In genomic region chr14:22977684-22978486, GRCh38 we compare ENCODE assay signal across 1 cellular context.
A peak's percentile ranks its signal among the peaks of the same experiment; 100 is the strongest.
TF ChIP-seq lines count a peak whose summit lies in the region.

No MANE protein-coding gene starts in this region.

TF ChIP-seq in HepG2, 621 proteins besides CTCF, POLR2A, EP300 and RAD21 (continued from another document and continues in another):
- peak; percentile 45; the same call in 1 of the 2 replicates for TF ChIP-seq ZIK1 (CRISPR knock-in tag; IDR thresholded peaks at IDR 0.05; ENCODE audit: borderline replicate concordance, low read depth)
- TF ChIP-seq SSRP1 (CRISPR knock-in tag; IDR thresholded peaks at IDR 0.05) = peak; percentile 33; the same call in 1 of the 2 replicates
- TF ChIP-seq ZNF782 (CRISPR knock-in tag; IDR thresholded peaks at IDR 0.05; ENCODE audit: borderline replicate concordance) = peak; percentile 71
- no peak for TF ChIP-seq ZNF646 (CRISPR knock-in tag; IDR thresholded peaks at IDR 0.05)
- peak; percentile 65; the same call in 1 of the 2 replicates for TF ChIP-seq ZNF343 (CRISPR knock-in tag; IDR thresholded peaks at IDR 0.05)
- TF ChIP-seq KAT8 (CRISPR knock-in tag; IDR thresholded peaks at IDR 0.05) = peak; percentile 71
- no peak for TF ChIP-seq PRDM4 (CRISPR knock-in tag; IDR thresholded peaks at IDR 0.05; ENCODE audit: borderline replicate concordance)
- TF ChIP-seq CEBPZ (IDR thresholded peaks at IDR 0.05; ENCODE audit: low read length) = no peak
- TF ChIP-seq BHLHE40 (IDR thresholded peaks at IDR 0.05; ENCODE audit: low read length) = peak; percentile 57
- peak; percentile 60; the same call in 1 of the 2 replicates for TF ChIP-seq MIER2 (CRISPR knock-in tag; IDR thresholded peaks at IDR 0.05)
- TF ChIP-seq RFX1 (IDR thresholded peaks at IDR 0.05) = peak; percentile 47; the same call in 1 of the 2 replicates
- peak; percentile 74; the same call in 1 of the 2 replicates for TF ChIP-seq RCOR2 (CRISPR knock-in tag; IDR thresholded peaks at IDR 0.05)
- TF ChIP-seq GLMP (CRISPR knock-in tag; IDR thresholded peaks at IDR 0.05; ENCODE audit: borderline replicate concordance) = no peak
- peak; percentile 89 for TF ChIP-seq ZZZ3 (CRISPR knock-in tag; IDR thresholded peaks at IDR 0.05; ENCODE audit: borderline replicate concordance)
- TF ChIP-seq ZNF264 (CRISPR knock-in tag; IDR thresholded peaks at IDR 0.05) = no peak
- peak; percentile 65; the same call in 1 of the 2 replicates for TF ChIP-seq ZNF652 (CRISPR knock-in tag; IDR thresholded peaks at IDR 0.05; ENCODE audit: borderline replicate concordance, low read depth)
- TF ChIP-seq SP1 (IDR thresholded peaks at IDR 0.05) = no peak
- peak; percentile 79 for TF ChIP-seq SP1 (CRISPR knock-in tag; IDR thresholded peaks at IDR 0.05)
- TF ChIP-seq KDM3A (CRISPR knock-in tag; IDR thresholded peaks at IDR 0.05; ENCODE audit: low read depth) = peak; percentile 25; the same call in 1 of the 2 replicates
- TF ChIP-seq ZNF614 (CRISPR knock-in tag; IDR thresholded peaks at IDR 0.05; ENCODE audit: borderline replicate concordance) = peak; percentile 50; the same call in 1 of the 2 replicates
- TF ChIP-seq ZBTB7B (CRISPR knock-in tag; IDR thresholded peaks at IDR 0.05) = peak; percentile 100
- peak; percentile 55; the same call in 1 of the 2 replicates for TF ChIP-seq KAT7 (CRISPR knock-in tag; IDR thresholded peaks at IDR 0.05; ENCODE audit: borderline replicate concordance)
- TF ChIP-seq FOXO1 (CRISPR knock-in tag; IDR thresholded peaks at IDR 0.05) = peak; percentile 91
- peak; percentile 56; the same call in 1 of the 2 replicates for TF ChIP-seq ZNF580 (CRISPR knock-in tag; IDR thresholded peaks at IDR 0.05; ENCODE audit: borderline replicate concordance, low read depth)
- peak; percentile 99 for TF ChIP-seq HDAC2 (CRISPR knock-in tag; IDR thresholded peaks at IDR 0.05)
- peak; percentile 79; the same call in 1 of the 2 replicates for TF ChIP-seq ZNF124 (CRISPR knock-in tag; IDR thresholded peaks at IDR 0.05)
- no peak for TF ChIP-seq BORCS8-MEF2B (CRISPR knock-in tag; IDR thresholded peaks at IDR 0.05)
- TF ChIP-seq GTF3A (CRISPR knock-in tag; conservative IDR thresholded peaks at IDR 0.05) = 0 out of 2 replicates have a peak, but pooled peaks have one; percentile 66
- TF ChIP-seq KLF11 (CRISPR knock-in tag; IDR thresholded peaks at IDR 0.05) = 0 out of 2 replicates have a peak, but pooled peaks have one; percentile 17
- peak; percentile 93 for TF ChIP-seq IKZF5 (CRISPR knock-in tag; IDR thresholded peaks at IDR 0.05)
- peak; percentile 73 for TF ChIP-seq IRF9 (CRISPR knock-in tag; IDR thresholded peaks at IDR 0.05; ENCODE audit: borderline replicate concordance)
- no peak for TF ChIP-seq PAWR (CRISPR knock-in tag; IDR thresholded peaks at IDR 0.05; ENCODE audit: borderline replicate concordance)
- peak; percentile 94 for TF ChIP-seq ZNF556 (CRISPR knock-in tag; IDR thresholded peaks at IDR 0.05; ENCODE audit: borderline replicate concordance)
- peak; percentile 34; the same call in 1 of the 2 replicates for TF ChIP-seq NFYB (CRISPR knock-in tag; IDR thresholded peaks at IDR 0.05)
- no peak for TF ChIP-seq CBX2 (IDR thresholded peaks at IDR 0.05; ENCODE audit: low read depth, low read length)
- no peak for TF ChIP-seq CBX2 (CRISPR knock-in tag; IDR thresholded peaks at IDR 0.05; ENCODE audit: low read depth)
- TF ChIP-seq ZNF383 (CRISPR knock-in tag; IDR thresholded peaks at IDR 0.05; ENCODE audit: borderline replicate concordance) = peak; percentile 93
- TF ChIP-seq ZNF569 (CRISPR knock-in tag; IDR thresholded peaks at IDR 0.05; ENCODE audit: borderline replicate concordance) = no peak
- TF ChIP-seq MLX (CRISPR knock-in tag; IDR thresholded peaks at IDR 0.05) = peak; percentile 89
- TF ChIP-seq ZNF362 (CRISPR knock-in tag; IDR thresholded peaks at IDR 0.05; ENCODE audit: borderline replicate concordance) = peak; percentile 77
- TF ChIP-seq GPBP1L1 (CRISPR knock-in tag; IDR thresholded peaks at IDR 0.05) = no peak
- TF ChIP-seq NFE2L2 (IDR thresholded peaks at IDR 0.05; ENCODE audit: low read length) = peak; percentile 5; the same call in 1 of the 2 replicates
- peak; percentile 4; the same call in 1 of the 2 replicates for TF ChIP-seq ARHGAP35 (CRISPR knock-in tag; IDR thresholded peaks at IDR 0.05; ENCODE audit: borderline replicate concordance)
- peak; percentile 87; the same call in 1 of the 2 replicates for TF ChIP-seq KDM1A (CRISPR knock-in tag; IDR thresholded peaks at IDR 0.05)
